Comparison of ENCODE assay signal across 9 cellular contexts in the genomic region with DNA sequence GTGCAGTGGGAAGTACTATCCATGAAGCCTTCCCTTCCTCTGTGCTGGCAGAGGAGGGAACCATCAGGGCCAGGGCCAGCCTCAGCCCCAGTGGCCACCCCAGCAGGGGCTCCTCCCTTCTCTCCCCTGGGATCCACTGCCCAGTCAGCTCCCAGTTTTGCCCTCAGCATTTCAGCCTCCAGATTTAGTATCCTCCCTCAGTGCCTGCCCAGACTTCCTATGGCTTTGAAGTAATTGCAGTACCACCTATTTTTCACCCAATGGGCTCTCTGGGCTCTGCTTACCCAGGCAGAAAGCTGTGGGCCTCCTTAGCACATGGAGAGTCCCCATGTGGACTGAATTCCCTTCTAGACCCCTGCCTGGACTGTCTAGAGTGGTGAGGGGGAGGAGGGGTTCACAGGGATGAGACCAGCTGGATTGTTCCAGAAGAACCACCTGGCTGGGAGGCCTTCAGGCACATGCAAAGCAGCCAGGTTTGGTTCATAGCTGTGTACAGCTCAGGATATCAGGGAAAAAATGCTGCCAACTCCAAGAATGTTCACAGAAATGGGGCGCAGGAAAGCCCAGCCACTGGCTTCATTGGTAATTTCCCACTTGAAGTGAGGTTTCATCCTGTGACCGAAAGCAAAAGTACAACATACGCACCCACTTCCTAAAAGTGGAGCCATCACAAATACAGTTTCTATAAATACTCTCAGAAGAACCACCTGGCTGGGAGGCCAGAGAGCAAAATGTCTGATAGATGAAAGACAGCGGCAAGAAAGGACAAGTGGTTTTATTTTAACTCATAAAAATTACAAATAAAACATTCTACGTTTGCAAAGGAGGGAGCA. TPM values are rescaled to one million over a fixed set of nuclear protein-coding genes. Genes with fewer than 3 reads are reported as not detected.
DNase-seq lines count a peak whose midpoint lies in the region; ATAC-seq and TF ChIP-seq lines count a peak whose summit lies in the region.
"Had no signal": no experiment of that assay in that cellular context is flagged by ENCODE, and none has a peak within 500 bp of the region (broad histone marks: within the 10 kb centered on the region; RNA-seq: fewer than 3 reads in every experiment).

No MANE protein-coding gene starts in this region.

- H3K36me3 Mint-ChIP-seq in activated naive CD4-positive, alpha-beta T cell treated with anti-CD3 and anti-CD28 coated beads for 36 hours (ENCODE audit: low read depth), result no peaks in the 10 kb centered on the region
- H3K36me3 Mint-ChIP-seq in activated T-helper 1 cell treated with anti-CD3 and anti-CD28 coated beads, Interleukin-12 subunit alpha, Interleukin-12 subunit beta, Interleukin-2, Interleukin-4 antibody, amounts not matched to agents 30 ng/mL and 10 ng/mL and 1 ng/mL, durations not matched to agents 14 hours and 24 hours and 36 hours (ENCODE audit: low read depth), result peaks cover 8% of the 10 kb centered on the region
- H3K36me3 Mint-ChIP-seq in neural progenitor cell, result no peaks in the 10 kb centered on the region

- H3K4me1 ChIP-seq in neural progenitor cell, result no peaks in the 10 kb centered on the region

- H3K4me3 Mint-ChIP-seq in activated naive CD4-positive, alpha-beta T cell treated with anti-CD3 and anti-CD28 coated beads for 36 hours, result peak overlapping the region; percentile 7
- H3K4me3 Mint-ChIP-seq in activated T-helper 1 cell treated with anti-CD3 and anti-CD28 coated beads, Interleukin-12 subunit alpha, Interleukin-12 subunit beta, Interleukin-2, Interleukin-4 antibody, amounts not matched to agents 30 ng/mL and 10 ng/mL and 1 ng/mL, durations not matched to agents 14 hours and 24 hours and 36 hours, result peak overlapping the region; percentile 71
- H3K4me3 Mint-ChIP-seq in neural progenitor cell, result no peak overlapping the region

- H3K27me3 ChIP-seq in neural progenitor cell, result no peaks in the 10 kb centered on the region

- H3K9ac ChIP-seq in neural progenitor cell, result no peak overlapping the region

- H2AFZ ChIP-seq in neural progenitor cell (replicated peaks), result no peak overlapping the region

- ATAC-seq in HG03095 (IDR thresholded peaks at IDR 0.05; ENCODE audit: unreplicated experiment), result peak; percentile 68

- H3F3A ChIP-seq in neural progenitor cell (ENCODE audit: low read depth), result no peaks in the 10 kb centered on the region

- no peaks in the 10 kb centered on the region for H3K79me2 ChIP-seq in neural progenitor cell (ENCODE audit: low read depth)

- TF ChIP-seq CTCF in neural progenitor cell (IDR thresholded peaks at IDR 0.05), result no peak

- peak overlapping the region; percentile 76 for H3K27ac Mint-ChIP-seq in activated naive CD4-positive, alpha-beta T cell treated with anti-CD3 and anti-CD28 coated beads for 36 hours
- H3K27ac Mint-ChIP-seq in activated T-helper 1 cell treated with anti-CD3 and anti-CD28 coated beads, Interleukin-12 subunit alpha, Interleukin-12 subunit beta, Interleukin-2, Interleukin-4 antibody, amounts not matched to agents 30 ng/mL and 10 ng/mL and 1 ng/mL, durations not matched to agents 14 hours and 24 hours and 36 hours, result peak overlapping the region; percentile 93
- peak overlapping the region; percentile 26 for H3K27ac Mint-ChIP-seq in neural progenitor cell

- CTCF ChIA-PET in activated naive CD4-positive, alpha-beta T cell treated with anti-CD3 and anti-CD28 coated beads for 36 hours (lab: Charles Lee), result no interaction called here

- H3K9me3 ChIP-seq in neural progenitor cell (ENCODE audit: low read depth), result no peaks in the 10 kb centered on the region

- DNase-seq in activated naive CD4-positive, alpha-beta T cell treated with anti-CD3 and anti-CD28 coated beads for 36 hours, result peak; percentile 69
- DNase-seq in activated naive CD4-positive, alpha-beta T cell (lab: John Stamatoyannopoulos, UW), result no peak
- peak; percentile 43 for DNase-seq in activated T-helper 1 cell treated with anti-CD3 and anti-CD28 coated beads, Interleukin-12 subunit alpha, Interleukin-12 subunit beta, Interleukin-2, Interleukin-4 antibody, amounts not matched to agents 30 ng/mL and 10 ng/mL and 1 ng/mL, durations not matched to agents 14 hours and 24 hours and 36 hours (ENCODE audit: low spot score)
- DNase-seq in neural progenitor cell (ENCODE audit: low spot score) (no peak), activated gamma-delta T cell (lab: John Stamatoyannopoulos, UW) (no peak), retina (no peak)
- DNase-seq in effector CD8-positive, alpha-beta T cell (lab: John Stamatoyannopoulos, UW), result no peak

- H3K27ac ChIP-seq in neural progenitor cell, result no peak overlapping the region
- H3K27ac ChIP-seq: VCaP had no signal

- intact Hi-C loops in activated naive CD4-positive, alpha-beta T cell treated with anti-CD3 and anti-CD28 coated beads for 36 hours (cut with micrococcal nuclease), result loop anchor here (1.0 kb wide), 2 partner anchors 15 to 29 kb away; no protein-coding TSS in a partner anchor
- intact Hi-C loops in activated T-helper 1 cell treated with anti-CD3 and anti-CD28 coated beads, Interleukin-12 subunit alpha, Interleukin-12 subunit beta, Interleukin-2, Interleukin-4 antibody, amounts not matched to agents 30 ng/mL and 10 ng/mL and 1 ng/mL, durations not matched to agents 14 hours and 24 hours and 36 hours (cut with micrococcal nuclease), result loop anchor here (1.0 to 2.0 kb wide), 3 partner anchors 16 to 50 kb away; a partner anchor contains a TSS

- no peaks in the 10 kb centered on the region for H3K36me3 ChIP-seq in neural progenitor cell

- no peak overlapping the region for H3K4me3 ChIP-seq in neural progenitor cell

- H3K27me3 Mint-ChIP-seq in activated naive CD4-positive, alpha-beta T cell treated with anti-CD3 and anti-CD28 coated beads for 36 hours (ENCODE audit: low read depth), result no peaks in the 10 kb centered on the region
- H3K27me3 Mint-ChIP-seq in activated T-helper 1 cell treated with anti-CD3 and anti-CD28 coated beads, Interleukin-12 subunit alpha, Interleukin-12 subunit beta, Interleukin-2, Interleukin-4 antibody, amounts not matched to agents 30 ng/mL and 10 ng/mL and 1 ng/mL, durations not matched to agents 14 hours and 24 hours and 36 hours (ENCODE audit: insufficient read depth), result no peaks in the 10 kb centered on the region
- no peaks in the 10 kb centered on the region for H3K27me3 Mint-ChIP-seq in neural progenitor cell (ENCODE audit: insufficient read depth, low read depth)

- H4K20me1 ChIP-seq in neural progenitor cell (ENCODE audit: low read depth), result no peaks in the 10 kb centered on the region

- H3K4me2 ChIP-seq in neural progenitor cell, result no peak overlapping the region

- H3K4me1 Mint-ChIP-seq in activated naive CD4-positive, alpha-beta T cell treated with anti-CD3 and anti-CD28 coated beads for 36 hours (ENCODE audit: low read depth), result peaks cover 40% of the 10 kb centered on the region
- peaks cover 50% of the 10 kb centered on the region for H3K4me1 Mint-ChIP-seq in activated T-helper 1 cell treated with anti-CD3 and anti-CD28 coated beads, Interleukin-12 subunit alpha, Interleukin-12 subunit beta, Interleukin-2, Interleukin-4 antibody, amounts not matched to agents 30 ng/mL and 10 ng/mL and 1 ng/mL, durations not matched to agents 14 hours and 24 hours and 36 hours (ENCODE audit: low read depth)
- H3K4me1 Mint-ChIP-seq in neural progenitor cell, result peaks cover 22% of the 10 kb centered on the region

- H3K9me3 Mint-ChIP-seq in activated naive CD4-positive, alpha-beta T cell treated with anti-CD3 and anti-CD28 coated beads for 36 hours, result no peaks in the 10 kb centered on the region
- no peaks in the 10 kb centered on the region for H3K9me3 Mint-ChIP-seq in activated T-helper 1 cell treated with anti-CD3 and anti-CD28 coated beads, Interleukin-12 subunit alpha, Interleukin-12 subunit beta, Interleukin-2, Interleukin-4 antibody, amounts not matched to agents 30 ng/mL and 10 ng/mL and 1 ng/mL, durations not matched to agents 14 hours and 24 hours and 36 hours
- H3K9me3 Mint-ChIP-seq in neural progenitor cell, result peaks cover 2% of the 10 kb centered on the region

RNA-seq across cellular contexts. Expression of a gene that starts 15.2 kb away (rescaled TPM):
- 100 to 1,000 TPM; 118 to 120 TPM for total RNA-seq in activated naive CD4-positive, alpha-beta T cell treated with anti-CD3 and anti-CD28 coated beads for 36 hours
- total RNA-seq in activated T-helper 1 cell treated with anti-CD3 and anti-CD28 coated beads, Interleukin-12 subunit alpha, Interleukin-12 subunit beta, Interleukin-2, Interleukin-4 antibody, amounts not matched to agents 30 ng/mL and 10 ng/mL and 1 ng/mL, durations not matched to agents 14 hours and 24 hours and 36 hours, result 176 and 178 TPM in 2 replicates
- 16.1 and 18.1 TPM in 2 replicates for total RNA-seq in neural progenitor cell (ENCODE audit: low replicate concordance)

RNA-seq across cellular contexts. Expression of a gene that starts 45.0 kb away (rescaled TPM):
- not detected for total RNA-seq in activated naive CD4-positive, alpha-beta T cell treated with anti-CD3 and anti-CD28 coated beads for 36 hours
- total RNA-seq in activated T-helper 1 cell treated with anti-CD3 and anti-CD28 coated beads, Interleukin-12 subunit alpha, Interleukin-12 subunit beta, Interleukin-2, Interleukin-4 antibody, amounts not matched to agents 30 ng/mL and 10 ng/mL and 1 ng/mL, durations not matched to agents 14 hours and 24 hours and 36 hours, result 0.23 and 0.24 TPM in 2 replicates
- 0.28 TPM in 1 of 2 replicates, not detected in the other for total RNA-seq in neural progenitor cell (ENCODE audit: low replicate concordance)

RNA-seq across cellular contexts. Expression of a gene that starts 51.8 kb away (rescaled TPM):
- total RNA-seq in activated naive CD4-positive, alpha-beta T cell treated with anti-CD3 and anti-CD28 coated beads for 36 hours, result not detected
- total RNA-seq in activated T-helper 1 cell treated with anti-CD3 and anti-CD28 coated beads, Interleukin-12 subunit alpha, Interleukin-12 subunit beta, Interleukin-2, Interleukin-4 antibody, amounts not matched to agents 30 ng/mL and 10 ng/mL and 1 ng/mL, durations not matched to agents 14 hours and 24 hours and 36 hours, result not detected in 2 replicates
- not detected in 2 replicates for total RNA-seq in neural progenitor cell (ENCODE audit: low replicate concordance)

Comparison
In these comparisons a context has a peak if more than half of its experiments do, and no peak if none do; other contexts are left out.
1. DNase-seq: peak in activated naive CD4-positive, alpha-beta T cell treated with anti-CD3 and anti-CD28 coated beads for 36 hours (single experiment) and activated T-helper 1 cell treated with anti-CD3 and anti-CD28 coated beads, Interleukin-12 subunit alpha, Interleukin-12 subunit beta, Interleukin-2, Interleukin-4 antibody, amounts not matched to agents 30 ng/mL and 10 ng/mL and 1 ng/mL, durations not matched to agents 14 hours and 24 hours and 36 hours (single experiment); none in activated naive CD4-positive, alpha-beta T cell (0 of 4), neural progenitor cell (single experiment), effector CD8-positive, alpha-beta T cell (single experiment), activated gamma-delta T cell (single experiment) and retina (single experiment).
2. H3K27ac Mint-ChIP-seq: peak in every context shown above with its lines; median percentile 93 in activated T-helper 1 cell treated with anti-CD3 and anti-CD28 coated beads, Interleukin-12 subunit alpha, Interleukin-12 subunit beta, Interleukin-2, Interleukin-4 antibody, amounts not matched to agents 30 ng/mL and 10 ng/mL and 1 ng/mL, durations not matched to agents 14 hours and 24 hours and 36 hours; 76 in activated naive CD4-positive, alpha-beta T cell treated with anti-CD3 and anti-CD28 coated beads for 36 hours; 26 in neural progenitor cell.